ENCODE assay signal across 8 cellular contexts in the genomic region with DNA sequence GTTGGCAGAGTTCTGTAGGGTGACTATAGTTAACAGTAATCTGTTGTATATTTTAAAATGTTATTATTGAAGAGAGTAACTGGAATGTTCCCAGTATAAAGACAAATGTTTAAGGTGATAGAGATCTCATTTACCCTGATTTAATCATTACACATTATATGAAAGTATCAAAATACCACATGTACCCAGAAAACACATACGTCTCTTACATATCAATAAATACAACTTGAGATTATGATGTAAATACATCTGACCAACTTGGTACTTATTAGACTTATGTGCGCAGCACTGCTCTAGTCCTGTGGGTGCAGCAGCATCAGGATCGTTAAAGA. TPM values are rescaled to one million over a fixed set of nuclear protein-coding genes. Genes with fewer than 3 reads are reported as not detected.
A peak's percentile ranks its signal among the peaks of the same experiment; 100 is the strongest.
DNase-seq lines count a peak whose midpoint lies in the region; ATAC-seq, FAIRE-seq and TF ChIP-seq lines count a peak whose summit lies in the region.

No MANE protein-coding gene starts in this region.

- TF ChIP-seq POLR2A in A549 (IDR thresholded peaks at IDR 0.05; ENCODE audit: low read length), result no peak

- DNase-seq in A549 (ENCODE audit: low read depth in 1 of 2, low spot score in 1 of 2) (no peak), caudate nucleus (lab: John Stamatoyannopoulos, UW) (no peak), COR-L47 (lab: John Stamatoyannopoulos, UW) (no peak), DMS 273 (lab: John Stamatoyannopoulos, UW; ENCODE audit: unreplicated experiment) (no peak)

- H3K4me2 ChIP-seq in A549, result peak overlapping the region; percentile 83

- H3K4me3 ChIP-seq in A549 (peak overlapping the region; percentile 96), HUES64 (ENCODE audit: low read length) (peak overlapping the region; percentile 80), muscle layer of colon (ENCODE audit: low read depth in 1 of 2, low read length in 2 of 2) (peak overlapping the region; percentile 68 to 74)

- H3K4me1 ChIP-seq in A549 (peaks cover 10% of the 10 kb centered on the region; the same call in 1 of the 3 replicates), HUES64 (ENCODE audit: insufficient read depth, low read length) (peaks cover 10% of the 10 kb centered on the region; the same call in 1 of the 2 replicates), muscle layer of colon (ENCODE audit: insufficient read depth, low read length) (peaks cover 27% of the 10 kb centered on the region)

- H3K9ac ChIP-seq in HUES64 (ENCODE audit: low read depth, low read length), result peak overlapping the region; percentile 87
- H3K9ac ChIP-seq in muscle layer of colon (ENCODE audit: low read length), result peak overlapping the region; percentile 93

- no peak for ATAC-seq in A549
- no peak for ATAC-seq in GM21576 (IDR thresholded peaks at IDR 0.05; ENCODE audit: unreplicated experiment)
- ATAC-seq in GM18520 (IDR thresholded peaks at IDR 0.05; ENCODE audit: unreplicated experiment), result no peak

- no peak for TF ChIP-seq EP300 in A549 (IDR thresholded peaks at IDR 0.05)

- no peaks in the 10 kb centered on the region for H3K9me3 ChIP-seq in A549
- no peaks in the 10 kb centered on the region for H3K9me3 ChIP-seq in HUES64 (ENCODE audit: insufficient read depth, low read depth, low read length)
- no peaks in the 10 kb centered on the region for H3K9me3 ChIP-seq in muscle layer of colon (ENCODE audit: low read length)

- H3K27ac ChIP-seq in A549 (peak overlapping the region; percentile 93 to 97), HUES64 (ENCODE audit: low read depth, low read length) (peak overlapping the region; percentile 74), caudate nucleus (ENCODE audit: low read depth, low read length) (peak overlapping the region; percentile 96), muscle layer of colon (ENCODE audit: low read depth, low read length) (peak overlapping the region; percentile 97)

- no peaks in the 10 kb centered on the region for H3K27me3 ChIP-seq in HUES64 (ENCODE audit: insufficient read depth, low read length)
- H3K27me3 ChIP-seq in muscle layer of colon (ENCODE audit: control insufficient read depth in 1 of 2, insufficient read depth in 2 of 2, low read length in 2 of 2), result no peaks in the 10 kb centered on the region

- peaks cover 31% of the 10 kb centered on the region for H3K36me3 ChIP-seq in HUES64 (ENCODE audit: insufficient read depth, low read length)
- peaks cover 27% of the 10 kb centered on the region for H3K36me3 ChIP-seq in muscle layer of colon (ENCODE audit: insufficient read depth, low read length)

- CTCF ChIA-PET in A549 (lab: Yijun Ruan, JAX), result interaction anchor here (0.6 kb wide), 1 partner anchor 13 kb away, joined by 3 read pairs; no protein-coding TSS in a partner anchor

- FAIRE-seq in A549 (lab: Jason Lieb, UNC), result no peak

- no peak for TF ChIP-seq CTCF in A549 (IDR thresholded peaks at IDR 0.05)

- under 1% methylated on average over 3 of the region's 3 CpGs for WGBS in A549 (ENCODE audit: missing lambda C conversion rate)
- 16% methylated on average over 3 of the region's 3 CpGs for WGBS in HUES64

- POLR2A ChIA-PET in A549 (lab: Yijun Ruan, JAX), result interaction anchor here (0.6 to 1.0 kb wide), 4 partner anchors 12 to 41 kb away, joined by 3 to 8 read pairs (median 4); a partner anchor contains a TSS

- TF ChIP-seq RAD21 in A549 (conservative IDR thresholded peaks at IDR 0.05 in 1 of 2, IDR thresholded peaks at IDR 0.05 in 1 of 2), result no peak

TF ChIP-seq in A549, 52 proteins besides CTCF, POLR2A, EP300 and RAD21:
- TF ChIP-seq FOSB (CRISPR knock-in tag; IDR thresholded peaks at IDR 0.05), result no peak
- TF ChIP-seq, protein P1, sequence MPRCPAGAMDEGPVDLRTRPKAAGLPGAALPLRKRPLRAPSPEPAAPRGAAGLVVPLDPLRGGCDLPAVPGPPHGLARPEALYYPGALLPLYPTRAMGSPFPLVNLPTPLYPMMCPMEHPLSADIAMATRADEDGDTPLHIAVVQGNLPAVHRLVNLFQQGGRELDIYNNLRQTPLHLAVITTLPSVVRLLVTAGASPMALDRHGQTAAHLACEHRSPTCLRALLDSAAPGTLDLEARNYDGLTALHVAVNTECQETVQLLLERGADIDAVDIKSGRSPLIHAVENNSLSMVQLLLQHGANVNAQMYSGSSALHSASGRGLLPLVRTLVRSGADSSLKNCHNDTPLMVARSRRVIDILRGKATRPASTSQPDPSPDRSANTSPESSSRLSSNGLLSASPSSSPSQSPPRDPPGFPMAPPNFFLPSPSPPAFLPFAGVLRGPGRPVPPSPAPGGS (IDR thresholded peaks at IDR 0.05), result no peak

RNA-seq across cellular contexts. Expression of a gene that starts 0.7 kb away (rescaled TPM):
- polyA plus RNA-seq in A549 (2011; rRNA removed) (317 and 446 TPM in 2 replicates), A549 (2017; fragmentation: RNase III; extraction: RNeasy Plus Mini Kit Qiagen cat#74134 plus additional on column Dnase treatment) (364 to 374 TPM (median 372 TPM) in 3 replicates)
- 250 and 287 TPM in 2 replicates for polyA plus RNA-seq in A549 (2012; cell fraction: cytosol; rRNA removed)
- polyA plus RNA-seq in A549 (2012; cell fraction: nucleus; rRNA removed), result 60.2 and 107 TPM in 2 replicates
- polyA minus RNA-seq in A549 (2011; rRNA and poly(A)+ RNA removed), result 68.9 and 96.2 TPM in 2 replicates
- polyA plus RNA-seq in HUES64 (2013, experiment 1 of 2), result 314 TPM
- 307 TPM for polyA plus RNA-seq in HUES64 (2013, experiment 2 of 2)

RNA-seq across cellular contexts. Expression of a gene that starts 20.2 kb away (rescaled TPM):
- 3.2 and 3.4 TPM in 2 replicates for polyA plus RNA-seq in A549 (2011; rRNA removed)
- 0.87 and 1.0 TPM in 2 replicates for polyA plus RNA-seq in A549 (2012; cell fraction: cytosol; rRNA removed)
- polyA plus RNA-seq in A549 (2012; cell fraction: nucleus; rRNA removed), result 0.83 and 1.5 TPM in 2 replicates
- polyA plus RNA-seq in A549 (2017; fragmentation: RNase III; extraction: RNeasy Plus Mini Kit Qiagen cat#74134 plus additional on column Dnase treatment), result 0.75 to 1.8 TPM (median 1.0 TPM) in 3 replicates
- 1.9 and 4.2 TPM in 2 replicates for polyA minus RNA-seq in A549 (2011; rRNA and poly(A)+ RNA removed)
- not detected for polyA plus RNA-seq in HUES64 (2013, experiment 1 of 2)
- 0.06 TPM for polyA plus RNA-seq in HUES64 (2013, experiment 2 of 2)
